In the genomic region with DNA sequence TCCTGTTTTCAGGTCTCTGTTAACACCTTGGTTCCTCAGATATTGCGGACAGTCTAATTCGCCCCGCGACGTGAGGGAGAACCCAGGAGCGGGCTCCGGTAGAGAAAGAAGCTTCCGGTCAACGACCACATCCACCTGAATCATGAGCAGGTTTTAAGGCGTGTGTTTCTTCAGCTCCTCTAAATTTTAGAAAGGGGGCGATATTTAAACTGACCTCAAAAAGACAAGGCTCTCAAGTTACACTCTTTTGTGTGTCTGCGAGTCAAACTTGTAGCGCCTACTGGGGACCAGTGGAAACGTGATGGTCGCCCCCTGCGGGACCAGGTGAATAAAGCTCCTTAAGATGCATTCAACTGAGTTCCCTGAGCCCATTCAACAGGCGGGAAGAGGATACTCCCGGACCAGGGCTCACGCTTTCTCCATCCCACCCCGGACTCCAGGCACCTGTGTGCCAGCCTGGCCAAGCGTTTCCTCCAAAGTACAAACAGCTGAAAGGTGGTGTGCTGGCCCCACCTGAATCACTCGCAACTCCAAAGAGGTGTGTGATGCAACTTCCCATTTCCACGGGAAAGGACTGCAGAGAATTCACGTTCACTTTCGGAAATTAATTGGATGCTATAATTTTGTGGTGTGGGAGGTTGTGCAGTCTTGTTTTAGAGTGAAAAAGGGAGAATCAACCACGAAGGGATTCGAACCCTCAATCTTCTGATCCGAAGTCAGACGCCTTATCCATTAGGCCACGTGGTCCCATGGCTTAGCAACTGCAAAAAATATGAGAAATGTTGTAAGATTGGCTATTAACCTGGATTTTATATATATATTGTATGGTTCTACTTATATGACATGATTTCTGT, we compare ENCODE assay signal across 1 cellular context.
A peak's percentile ranks its signal among the peaks of the same experiment; 100 is the strongest.
TF ChIP-seq lines count a peak whose summit lies in the region.

No MANE protein-coding gene starts in this region.

TF ChIP-seq in HepG2, 621 proteins besides CTCF, POLR2A, EP300 and RAD21 (continued from another document and continues in another):
- TF ChIP-seq, protein P1, sequence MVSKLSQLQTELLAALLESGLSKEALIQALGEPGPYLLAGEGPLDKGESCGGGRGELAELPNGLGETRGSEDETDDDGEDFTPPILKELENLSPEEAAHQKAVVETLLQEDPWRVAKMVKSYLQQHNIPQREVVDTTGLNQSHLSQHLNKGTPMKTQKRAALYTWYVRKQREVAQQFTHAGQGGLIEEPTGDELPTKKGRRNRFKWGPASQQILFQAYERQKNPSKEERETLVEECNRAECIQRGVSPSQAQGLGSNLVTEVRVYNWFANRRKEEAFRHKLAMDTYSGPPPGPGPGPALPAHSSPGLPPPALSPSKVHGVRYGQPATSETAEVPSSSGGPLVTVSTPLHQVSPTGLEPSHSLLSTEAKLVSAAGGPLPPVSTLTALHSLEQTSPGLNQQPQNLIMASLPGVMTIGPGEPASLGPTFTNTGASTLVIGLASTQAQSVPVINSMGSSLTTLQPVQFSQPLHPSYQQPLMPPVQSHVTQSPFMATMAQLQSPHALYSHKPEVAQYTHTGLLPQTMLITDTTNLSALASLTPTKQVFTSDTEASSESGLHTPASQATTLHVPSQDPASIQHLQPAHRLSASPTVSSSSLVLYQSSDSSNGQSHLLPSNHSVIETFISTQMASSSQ (IDR thresholded peaks at IDR 0.05; ENCODE audit: low read depth) = no peak
- TF ChIP-seq, protein P1 (CRISPR knock-in tag; IDR thresholded peaks at IDR 0.05; ENCODE audit: borderline replicate concordance) = no peak; the same call in 1 of the 2 replicates
- peak; percentile 74; the same call in 1 of the 2 replicates for TF ChIP-seq ZNF772 (CRISPR knock-in tag; IDR thresholded peaks at IDR 0.05)
- no peak for TF ChIP-seq NCOA5 (CRISPR knock-in tag; IDR thresholded peaks at IDR 0.05)
- TF ChIP-seq HHEX (CRISPR knock-in tag; IDR thresholded peaks at IDR 0.05) = 0 out of 2 replicates have a peak, but pooled peaks have one; percentile 10
- TF ChIP-seq ZNF446 (CRISPR knock-in tag; IDR thresholded peaks at IDR 0.05) = no peak
- TF ChIP-seq DMAP1 (CRISPR knock-in tag; IDR thresholded peaks at IDR 0.05) = no peak
- TF ChIP-seq ETV6 (CRISPR knock-in tag; conservative IDR thresholded peaks at IDR 0.05) = no peak
- 0 out of 2 replicates have a peak, but pooled peaks have one; percentile 27 for TF ChIP-seq ISL2 (CRISPR knock-in tag; IDR thresholded peaks at IDR 0.05)
- TF ChIP-seq FOXP1 (IDR thresholded peaks at IDR 0.05) = no peak
- no peak for TF ChIP-seq FOXP1 (CRISPR knock-in tag; IDR thresholded peaks at IDR 0.05)
- no peak for TF ChIP-seq ONECUT2 (CRISPR knock-in tag; IDR thresholded peaks at IDR 0.05)
- no peak for TF ChIP-seq GPN1 (CRISPR knock-in tag; IDR thresholded peaks at IDR 0.05; ENCODE audit: borderline replicate concordance)
- TF ChIP-seq ZNF670 (CRISPR knock-in tag; IDR thresholded peaks at IDR 0.05; ENCODE audit: borderline replicate concordance) = no peak
- TF ChIP-seq, protein P2, sequence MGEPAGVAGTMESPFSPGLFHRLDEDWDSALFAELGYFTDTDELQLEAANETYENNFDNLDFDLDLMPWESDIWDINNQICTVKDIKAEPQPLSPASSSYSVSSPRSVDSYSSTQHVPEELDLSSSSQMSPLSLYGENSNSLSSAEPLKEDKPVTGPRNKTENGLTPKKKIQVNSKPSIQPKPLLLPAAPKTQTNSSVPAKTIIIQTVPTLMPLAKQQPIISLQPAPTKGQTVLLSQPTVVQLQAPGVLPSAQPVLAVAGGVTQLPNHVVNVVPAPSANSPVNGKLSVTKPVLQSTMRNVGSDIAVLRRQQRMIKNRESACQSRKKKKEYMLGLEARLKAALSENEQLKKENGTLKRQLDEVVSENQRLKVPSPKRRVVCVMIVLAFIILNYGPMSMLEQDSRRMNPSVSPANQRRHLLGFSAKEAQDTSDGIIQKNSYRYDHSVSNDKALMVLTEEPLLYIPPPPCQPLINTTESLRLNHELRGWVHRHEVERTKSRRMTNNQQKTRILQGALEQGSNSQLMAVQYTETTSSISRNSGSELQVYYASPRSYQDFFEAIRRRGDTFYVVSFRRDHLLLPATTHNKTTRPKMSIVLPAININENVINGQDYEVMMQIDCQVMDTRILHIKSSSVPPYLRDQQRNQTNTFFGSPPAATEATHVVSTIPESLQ (CRISPR knock-in tag; conservative IDR thresholded peaks at IDR 0.05) = no peak
- TF ChIP-seq ZSCAN30 (CRISPR knock-in tag; IDR thresholded peaks at IDR 0.05) = no peak
- TF ChIP-seq, protein P3, sequence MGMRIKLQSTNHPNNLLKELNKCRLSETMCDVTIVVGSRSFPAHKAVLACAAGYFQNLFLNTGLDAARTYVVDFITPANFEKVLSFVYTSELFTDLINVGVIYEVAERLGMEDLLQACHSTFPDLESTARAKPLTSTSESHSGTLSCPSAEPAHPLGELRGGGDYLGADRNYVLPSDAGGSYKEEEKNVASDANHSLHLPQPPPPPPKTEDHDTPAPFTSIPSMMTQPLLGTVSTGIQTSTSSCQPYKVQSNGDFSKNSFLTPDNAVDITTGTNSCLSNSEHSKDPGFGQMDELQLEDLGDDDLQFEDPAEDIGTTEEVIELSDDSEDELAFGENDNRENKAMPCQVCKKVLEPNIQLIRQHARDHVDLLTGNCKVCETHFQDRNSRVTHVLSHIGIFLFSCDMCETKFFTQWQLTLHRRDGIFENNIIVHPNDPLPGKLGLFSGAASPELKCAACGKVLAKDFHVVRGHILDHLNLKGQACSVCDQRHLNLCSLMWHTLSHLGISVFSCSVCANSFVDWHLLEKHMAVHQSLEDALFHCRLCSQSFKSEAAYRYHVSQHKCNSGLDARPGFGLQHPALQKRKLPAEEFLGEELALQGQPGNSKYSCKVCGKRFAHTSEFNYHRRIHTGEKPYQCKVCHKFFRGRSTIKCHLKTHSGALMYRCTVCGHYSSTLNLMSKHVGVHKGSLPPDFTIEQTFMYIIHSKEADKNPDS (CRISPR knock-in tag; IDR thresholded peaks at IDR 0.05) = no peak
- TF ChIP-seq ZNF577 (CRISPR knock-in tag; IDR thresholded peaks at IDR 0.05; ENCODE audit: borderline replicate concordance, low read depth) = no peak; the same call in 1 of the 2 replicates
- TF ChIP-seq NFKB2 (CRISPR knock-in tag; IDR thresholded peaks at IDR 0.05; ENCODE audit: borderline replicate concordance) = no peak; the same call in 1 of the 2 replicates
- TF ChIP-seq, protein P4, sequence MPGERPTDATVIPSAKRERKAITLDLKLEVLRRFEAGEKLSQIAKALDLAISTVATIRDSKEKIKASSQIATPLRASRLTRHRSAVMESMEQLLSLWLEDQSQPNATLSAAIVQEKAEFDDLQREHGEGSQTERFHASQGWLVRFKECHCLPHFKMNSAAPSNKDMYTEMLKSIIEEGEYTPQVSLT (CRISPR knock-in tag; IDR thresholded peaks at IDR 0.05; ENCODE audit: borderline replicate concordance, low read depth) = peak; percentile 65; the same call in 1 of the 2 replicates
- TF ChIP-seq, protein P5, sequence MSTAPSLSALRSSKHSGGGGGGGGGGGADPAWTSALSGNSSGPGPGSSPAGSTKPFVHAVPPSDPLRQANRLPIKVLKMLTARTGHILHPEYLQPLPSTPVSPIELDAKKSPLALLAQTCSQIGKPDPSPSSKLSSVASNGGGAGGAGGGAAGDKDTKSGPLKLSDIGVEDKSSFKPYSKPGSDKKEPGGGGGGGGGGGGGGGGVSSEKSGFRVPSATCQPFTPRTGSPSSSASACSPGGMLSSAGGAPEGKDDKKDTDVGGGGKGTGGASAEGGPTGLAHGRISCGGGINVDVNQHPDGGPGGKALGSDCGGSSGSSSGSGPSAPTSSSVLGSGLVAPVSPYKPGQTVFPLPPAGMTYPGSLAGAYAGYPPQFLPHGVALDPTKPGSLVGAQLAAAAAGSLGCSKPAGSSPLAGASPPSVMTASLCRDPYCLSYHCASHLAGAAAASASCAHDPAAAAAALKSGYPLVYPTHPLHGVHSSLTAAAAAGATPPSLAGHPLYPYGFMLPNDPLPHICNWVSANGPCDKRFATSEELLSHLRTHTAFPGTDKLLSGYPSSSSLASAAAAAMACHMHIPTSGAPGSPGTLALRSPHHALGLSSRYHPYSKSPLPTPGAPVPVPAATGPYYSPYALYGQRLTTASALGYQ (CRISPR knock-in tag; IDR thresholded peaks at IDR 0.05) = no peak
- no peak for TF ChIP-seq ZKSCAN5 (CRISPR knock-in tag; IDR thresholded peaks at IDR 0.05)
- TF ChIP-seq HINFP (CRISPR knock-in tag; IDR thresholded peaks at IDR 0.05; ENCODE audit: low read depth) = no peak
- peak; percentile 35; the same call in 1 of the 2 replicates for TF ChIP-seq ZNF121 (CRISPR knock-in tag; IDR thresholded peaks at IDR 0.05)
- TF ChIP-seq, protein P6, sequence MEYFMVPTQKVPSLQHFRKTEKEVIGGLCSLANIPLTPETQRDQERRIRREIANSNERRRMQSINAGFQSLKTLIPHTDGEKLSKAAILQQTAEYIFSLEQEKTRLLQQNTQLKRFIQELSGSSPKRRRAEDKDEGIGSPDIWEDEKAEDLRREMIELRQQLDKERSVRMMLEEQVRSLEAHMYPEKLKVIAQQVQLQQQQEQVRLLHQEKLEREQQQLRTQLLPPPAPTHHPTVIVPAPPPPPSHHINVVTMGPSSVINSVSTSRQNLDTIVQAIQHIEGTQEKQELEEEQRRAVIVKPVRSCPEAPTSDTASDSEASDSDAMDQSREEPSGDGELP (IDR thresholded peaks at IDR 0.05; ENCODE audit: borderline replicate concordance, low read depth) = no peak
- TF ChIP-seq SYNCRIP (IDR thresholded peaks at IDR 0.05; ENCODE audit: insufficient read depth, low read depth, low read length) = no peak
- no peak for TF ChIP-seq MEIS2 (CRISPR knock-in tag; IDR thresholded peaks at IDR 0.05)
- TF ChIP-seq CBFB (CRISPR knock-in tag; IDR thresholded peaks at IDR 0.05) = no peak
- no peak for TF ChIP-seq HMGA1 (CRISPR knock-in tag; conservative IDR thresholded peaks at IDR 0.05)
- peak; percentile 78; the same call in 1 of the 2 replicates for TF ChIP-seq ZMYM2 (CRISPR knock-in tag; IDR thresholded peaks at IDR 0.05)
- no peak for TF ChIP-seq SOX6 (IDR thresholded peaks at IDR 0.05)
- TF ChIP-seq SOX6 (CRISPR knock-in tag; IDR thresholded peaks at IDR 0.05) = peak; percentile 30; the same call in 1 of the 2 replicates
- TF ChIP-seq PITX1 (CRISPR knock-in tag; IDR thresholded peaks at IDR 0.05) = 0 out of 2 replicates have a peak, but pooled peaks have one; percentile 59
- TF ChIP-seq ZNF451 (CRISPR knock-in tag; IDR thresholded peaks at IDR 0.05) = no peak
- TF ChIP-seq MTF1 (CRISPR knock-in tag; IDR thresholded peaks at IDR 0.05) = no peak
- TF ChIP-seq, protein P7, sequence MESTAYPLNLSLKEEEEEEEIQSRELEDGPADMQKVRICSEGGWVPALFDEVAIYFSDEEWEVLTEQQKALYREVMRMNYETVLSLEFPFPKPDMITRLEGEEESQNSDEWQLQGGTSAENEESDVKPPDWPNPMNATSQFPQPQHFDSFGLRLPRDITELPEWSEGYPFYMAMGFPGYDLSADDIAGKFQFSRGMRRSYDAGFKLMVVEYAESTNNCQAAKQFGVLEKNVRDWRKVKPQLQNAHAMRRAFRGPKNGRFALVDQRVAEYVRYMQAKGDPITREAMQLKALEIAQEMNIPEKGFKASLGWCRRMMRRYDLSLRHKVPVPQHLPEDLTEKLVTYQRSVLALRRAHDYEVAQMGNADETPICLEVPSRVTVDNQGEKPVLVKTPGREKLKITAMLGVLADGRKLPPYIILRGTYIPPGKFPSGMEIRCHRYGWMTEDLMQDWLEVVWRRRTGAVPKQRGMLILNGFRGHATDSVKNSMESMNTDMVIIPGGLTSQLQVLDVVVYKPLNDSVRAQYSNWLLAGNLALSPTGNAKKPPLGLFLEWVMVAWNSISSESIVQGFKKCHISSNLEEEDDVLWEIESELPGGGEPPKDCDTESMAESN (CRISPR knock-in tag; conservative IDR thresholded peaks at IDR 0.05) = 0 out of 2 replicates have a peak, but pooled peaks have one; percentile 65
- peak; percentile 35; the same call in 1 of the 2 replicates for TF ChIP-seq PHF8 (CRISPR knock-in tag; IDR thresholded peaks at IDR 0.05)
- TF ChIP-seq ZNF468 (CRISPR knock-in tag; IDR thresholded peaks at IDR 0.05) = no peak
- no peak for TF ChIP-seq IRF9 (CRISPR knock-in tag; IDR thresholded peaks at IDR 0.05; ENCODE audit: borderline replicate concordance)
- no peak for TF ChIP-seq PHF5A (CRISPR knock-in tag; IDR thresholded peaks at IDR 0.05; ENCODE audit: low read depth, unreplicated experiment)
